8 cellular contexts compared by ENCODE assay signal in the genomic region with DNA sequence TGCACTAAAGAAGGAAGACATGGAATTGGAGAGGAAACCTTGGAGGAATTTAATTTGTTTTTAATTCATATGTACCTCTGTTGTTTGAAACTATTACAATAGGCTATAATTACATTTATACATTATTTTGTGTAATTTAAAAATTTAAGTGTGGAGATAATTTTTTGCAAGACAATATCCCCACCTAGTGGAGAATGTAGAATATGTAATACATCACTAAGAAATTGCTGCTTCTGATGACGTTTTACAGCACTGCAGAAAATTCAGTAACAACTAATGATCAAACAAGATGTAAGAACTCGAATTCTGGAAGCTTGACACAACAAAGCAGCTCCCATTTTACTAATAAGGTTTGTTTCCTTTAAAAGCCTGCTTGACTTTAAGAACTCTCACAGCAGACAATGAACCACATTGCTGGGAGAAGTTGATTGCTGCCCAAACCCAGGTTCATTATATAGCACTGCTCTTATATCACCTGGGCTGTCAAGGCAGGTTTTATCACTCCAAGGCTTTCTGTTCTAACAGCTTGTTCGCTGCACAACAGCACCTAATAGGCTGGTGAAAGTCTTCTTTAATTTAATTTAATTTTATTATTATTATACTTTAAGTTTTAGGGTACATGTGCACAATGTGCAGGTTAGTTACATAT. TPM values are rescaled to one million over a fixed set of nuclear protein-coding genes. Genes with fewer than 3 reads are reported as not detected.
A peak's percentile ranks its signal among the peaks of the same experiment; 100 is the strongest.
DNase-seq lines count a peak whose midpoint lies in the region; ATAC-seq, FAIRE-seq and TF ChIP-seq lines count a peak whose summit lies in the region.

No MANE protein-coding gene starts in this region.

- 11 to 14% methylated on average over 3 of the region's 3 CpGs for WGBS in GM23248 (ENCODE audit: low coverage in 1 of 2, low lambda C conversion rate in 2 of 2, missing lambda C conversion rate in 2 of 2), 2 experiments

- peak; percentile 55 to 66 for DNase-seq in AML-193 (lab: John Stamatoyannopoulos, UW)
- DNase-seq in GM23248 = peak; percentile 77
- peak; percentile 73 for DNase-seq in OCI-M1 (lab: John Stamatoyannopoulos, UW)
- DNase-seq in GM19238 (ENCODE audit: insufficient read length, low spot score) = no peak
- no peak for DNase-seq in stimulated activated CD8-positive, alpha-beta memory T cell treated with anti-CD3 and anti-CD28 coated beads, Interleukin-4, amount 100 ng/mL, for 48 hours

- H3K79me2 ChIP-seq in GM23248 (ENCODE audit: insufficient read depth) = no peaks in the 10 kb centered on the region

- H3K9ac ChIP-seq in GM23248 = no peak overlapping the region

- TF ChIP-seq CTCF in nephron (IDR thresholded peaks at IDR 0.05; ENCODE audit: unreplicated experiment in 3 of 3) = peak; percentile 50 to 72 (median 58)

- peak; percentile 94 for FAIRE-seq in endometrium (lab: Jason Lieb, UNC)

- no peaks in the 10 kb centered on the region for H3K27me3 Mint-ChIP-seq in nephron (ENCODE audit: low read depth)

- peaks cover 17% of the 10 kb centered on the region for H3K36me3 Mint-ChIP-seq in nephron (ENCODE audit: low read depth)

- peaks cover 7% of the 10 kb centered on the region for H3K4me1 Mint-ChIP-seq in nephron

- peaks cover 2% of the 10 kb centered on the region for H3K9me3 Mint-ChIP-seq in nephron

- H3K9me3 ChIP-seq in GM23248 (ENCODE audit: low read depth) = no peaks in the 10 kb centered on the region

- no peaks in the 10 kb centered on the region for H3K36me3 ChIP-seq in GM23248 (ENCODE audit: low read depth)

- no peaks in the 10 kb centered on the region for H3K27me3 ChIP-seq in GM23248 (replicated peaks; ENCODE audit: insufficient read depth)

- in situ Hi-C loops in GM23248 (cut with MboI) = no loop called here

- no peak overlapping the region for H3K27ac ChIP-seq in GM23248

- no peak for ATAC-seq in HG02981 (IDR thresholded peaks at IDR 0.05; ENCODE audit: unreplicated experiment)

- H3K4me1 ChIP-seq in GM23248 (ENCODE audit: insufficient read depth) = peaks cover 37% of the 10 kb centered on the region

- no peak overlapping the region for H2AFZ ChIP-seq in GM23248

- H3K4me2 ChIP-seq in GM23248 (ENCODE audit: unreplicated experiment) = no peak overlapping the region

- no peak overlapping the region for H3K4me3 ChIP-seq in GM23248

- no peaks in the 10 kb centered on the region for H4K20me1 ChIP-seq in GM23248 (ENCODE audit: insufficient read depth)

- no peak overlapping the region for H3K4me3 Mint-ChIP-seq in nephron

- H3K27ac Mint-ChIP-seq in nephron = no peak overlapping the region

- H3K9me2 ChIP-seq in GM23248 (ENCODE audit: insufficient read depth) = no peaks in the 10 kb centered on the region

- H3F3A ChIP-seq in GM23248 (ENCODE audit: insufficient read depth) = peaks cover 23% of the 10 kb centered on the region

RNA-seq across cellular contexts. Expression of a gene that starts 53.4 kb away (rescaled TPM):
- total RNA-seq in GM23248 (2014; rRNA removed; shearing (Covaris generic)) = 15.2 and 15.8 TPM in 2 replicates
- polyA plus RNA-seq in GM23248 (2016; fragmentation: Nextera tagmentation; extraction: Ambion mirVana) = 11.0 and 14.1 TPM in 2 replicates

Comparison
In these comparisons a context has a peak if more than half of its experiments do, and no peak if none do; other contexts are left out.
1. DNase-seq: peak in AML-193 (2 of 2), GM23248 (single experiment) and OCI-M1 (single experiment); none in GM19238 (single experiment) and stimulated activated CD8-positive, alpha-beta memory T cell treated with anti-CD3 and anti-CD28 coated beads, Interleukin-4, amount 100 ng/mL, for 48 hours (single experiment).